15 cellular contexts compared by ENCODE assay signal in genomic region chr5:148561712-148562365, GRCh38.
"Had no signal": no experiment of that assay in that cellular context is flagged by ENCODE, and none has a peak within 500 bp of the region (broad histone marks: within the 10 kb centered on the region; RNA-seq: fewer than 3 reads in every experiment).

No MANE protein-coding gene starts in this region.

- H2AFZ ChIP-seq: parathyroid adenoma had no signal

- ATAC-seq: activated CD8-positive, alpha-beta memory T cell treated with anti-CD3 and anti-CD28 coated beads, Interleukin-2, amount 10 ng/mL, durations not matched to agents 7 days and 5 days had no signal

- H3K9ac ChIP-seq: parathyroid adenoma had no signal

- H3K4me1 ChIP-seq: parathyroid adenoma, spleen had no signal

- H3K36me3 ChIP-seq: brain microvascular endothelial cell, right atrium auricular region, spleen had no signal

- H3K27ac ChIP-seq: brain microvascular endothelial cell, parathyroid adenoma, right atrium auricular region, spleen had no signal

- DNase-seq: activated CD4-positive, alpha-beta T cell treated with anti-CD3 and anti-CD28 coated beads, Interleukin-2, amount 50 U/mL, for 48 hours; activated CD4-positive, CD25-positive, alpha-beta regulatory T cell treated with anti-CD3 and anti-CD28 coated beads, Interleukin-2, amount 50 U/mL, for 72 hours; activated CD8-positive, alpha-beta memory T cell treated with anti-CD3 and anti-CD28 coated beads, Interleukin-2, amount 10 ng/mL, durations not matched to agents 7 days and 5 days; activated gamma-delta T cell; activated T-cell treated with anti-CD3 and anti-CD28 coated beads, Interleukin-2, amount 50 U/mL, for 48 hours; amygdala; brain microvascular endothelial cell; cerebellar nuclear complex; dermis blood vessel endothelial cell; hippocampal formation; spleen; stimulated activated CD4-positive, alpha-beta T cell treated with anti-CD3 and anti-CD28 coated beads, Interleukin-1b, Interleukin-23, amount 100 ng/mL, for 48 hours; SW 1271 had no signal

- H3K9me3 ChIP-seq: right atrium auricular region, spleen had no signal

- H3K79me2 ChIP-seq: parathyroid adenoma had no signal

- H3K27me3 ChIP-seq: brain microvascular endothelial cell, right atrium auricular region had no signal

- H3K4me3 ChIP-seq: right atrium auricular region, spleen had no signal
